8 cellular contexts compared by ENCODE assay signal in genomic region chr1:95073446-95073845, GRCh38. TPM values are rescaled to one million over a fixed set of nuclear protein-coding genes. Genes with fewer than 3 reads are reported as not detected.
DNase-seq lines count a peak whose midpoint lies in the region; ATAC-seq, FAIRE-seq and TF ChIP-seq lines count a peak whose summit lies in the region.

No MANE protein-coding gene starts in this region.

- TF ChIP-seq POLR2A in endothelial cell of umbilical vein (IDR thresholded peaks at IDR 0.05; ENCODE audit: low read depth, low read length) (no peak), ovary (IDR thresholded peaks at IDR 0.05) (no peak)

- no peaks in the 10 kb centered on the region for H3K36me3 ChIP-seq in ES-I3 (ENCODE audit: insufficient read depth, low read length)
- no peaks in the 10 kb centered on the region for H3K36me3 ChIP-seq in OCI-LY1 (ENCODE audit: insufficient read depth, low read length)
- H3K36me3 ChIP-seq in endothelial cell of umbilical vein (ENCODE audit: control insufficient read depth in 2 of 2, extremely low read depth in 1 of 2, insufficient read depth in 2 of 2, low read length in 2 of 2) = no peaks in the 10 kb centered on the region
- no peaks in the 10 kb centered on the region for H3K36me3 ChIP-seq in ovary

- H4K20me1 ChIP-seq in OCI-LY1 (ENCODE audit: insufficient read depth, low read length) (no peaks in the 10 kb centered on the region), endothelial cell of umbilical vein (replicated peaks; ENCODE audit: control insufficient read depth, extremely low read depth, insufficient read depth, low read length) (no peaks in the 10 kb centered on the region)

- H3K4me3 ChIP-seq in OCI-LY1 (ENCODE audit: low read depth, low read length, poor library complexity, severe bottlenecking) (peak overlapping the region; percentile 84), endothelial cell of umbilical vein (replicated peaks in 1 of 3; ENCODE audit: insufficient read depth in 1 of 3, low read depth in 1 of 3, low read length in 3 of 3) (peak overlapping the region; percentile 25 to 75 (median 65)), ovary (peak overlapping the region; percentile 67)

- intact Hi-C loops in endothelial cell of umbilical vein (cut with micrococcal nuclease) (loop anchor here (2.0 to 5.0 kb wide), 2 partner anchors 44 to 161 kb away; partner anchors contain the start of genes RWDD3 and TLCD4), ovary (cut with DNase I) (loop anchor here in 1 of 4 donors (10.0 kb wide), 1 partner anchor 161 kb away; the partner anchor contains the start of gene RWDD3)

- no peak for DNase-seq in endothelial cell of umbilical vein (ENCODE audit: low read depth, low spot score)
- DNase-seq in ovary = no peak
- no peak for DNase-seq in effector CD8-positive, alpha-beta T cell (lab: John Stamatoyannopoulos, UW)
- DNase-seq in G401 (ENCODE audit: low spot score) = no peak
- no peak for DNase-seq in COLO829 (ENCODE audit: low spot score)

- no peak for FAIRE-seq in endothelial cell of umbilical vein (lab: Jason Lieb, UNC)

- dilution Hi-C loops in endothelial cell of umbilical vein (cut with MboI; ENCODE audit: extremely low pct_ligation_motif_present, low sequenced_read_pairs) = no loop called here

- CTCF ChIA-PET in endothelial cell of umbilical vein (lab: Charles Lee) = interaction anchor here (0.8 to 2.7 kb wide), 9 partner anchors 9 to 267 kb away, joined by 3 to 37 read pairs (median 6); partner anchors contain the start of genes RWDD3 and TLCD4

- no peaks in the 10 kb centered on the region for H3K27me3 ChIP-seq in OCI-LY1 (ENCODE audit: insufficient read depth, low read length)
- H3K27me3 ChIP-seq in endothelial cell of umbilical vein (ENCODE audit: control insufficient read depth in 2 of 2, insufficient read depth in 2 of 2, low read length in 2 of 2) = peaks cover 4 to 7% of the 10 kb centered on the region in 2 experiments
- no peaks in the 10 kb centered on the region for H3K27me3 ChIP-seq in ovary

- H3K27ac ChIP-seq in OCI-LY1 (ENCODE audit: low read depth, low read length, poor library complexity, severe bottlenecking) = no peak overlapping the region
- H3K27ac ChIP-seq in endothelial cell of umbilical vein (ENCODE audit: insufficient read depth, low read depth, low read length) = no peak overlapping the region
- peak overlapping the region; percentile 84 to 87 for H3K27ac ChIP-seq in ovary

- H3K4me2 ChIP-seq in OCI-LY1 (ENCODE audit: low read length) = peak overlapping the region; percentile 87
- peak overlapping the region; percentile 94 for H3K4me2 ChIP-seq in endothelial cell of umbilical vein (ENCODE audit: insufficient read depth, low read length)

- H3K9me3 ChIP-seq in ES-I3 (ENCODE audit: control insufficient read depth, insufficient read depth, low read length) (no peaks in the 10 kb centered on the region), OCI-LY1 (ENCODE audit: low read length) (no peaks in the 10 kb centered on the region), endothelial cell of umbilical vein (replicated peaks; ENCODE audit: control insufficient read depth, insufficient read depth, low read length) (no peaks in the 10 kb centered on the region), ovary (no peaks in the 10 kb centered on the region)

- POLR2A ChIA-PET in endothelial cell of umbilical vein (lab: Charles Lee) = interaction anchor here (1.1 kb wide), 2 partner anchors 11 to 160 kb away, joined by 3 to 4 read pairs; partner anchors contain the start of gene RWDD3

- no peaks in the 10 kb centered on the region for H3K9me1 ChIP-seq in endothelial cell of umbilical vein (replicated peaks; ENCODE audit: control insufficient read depth, extremely low read depth, insufficient read depth, low read length)

- H3K9me2 ChIP-seq in OCI-LY1 (ENCODE audit: low read depth, low read length) = no peaks in the 10 kb centered on the region

- TF ChIP-seq EP300 in ovary (IDR thresholded peaks at IDR 0.05) = no peak

- no peaks in the 10 kb centered on the region for H3F3A ChIP-seq in OCI-LY1 (ENCODE audit: insufficient read depth, low read length)

- WGBS in ovary, 3 donors = 5 to 8% (median 5%) methylated on average over 3 of the region's 3 CpGs

- H3K9ac ChIP-seq in ES-I3 (ENCODE audit: low read depth, low read length) = peak overlapping the region; percentile 79
- H3K9ac ChIP-seq in OCI-LY1 (ENCODE audit: low read length) = peak overlapping the region; percentile 83
- H3K9ac ChIP-seq in endothelial cell of umbilical vein (replicated peaks; ENCODE audit: extremely low read depth, insufficient read depth, low read length) = peak overlapping the region; percentile 76

- in situ Hi-C loops in G401 (cut with HindIII; ENCODE audit: low sequenced_read_pairs) = no loop called here

- BruUV-seq in endothelial cell of umbilical vein (replicated peaks; lab: Mats Ljungman, UMichigan) = no TSS peak

- no peak for ATAC-seq in GM21390 (IDR thresholded peaks at IDR 0.05; ENCODE audit: unreplicated experiment)

- H3K4me1 ChIP-seq in ES-I3 (ENCODE audit: insufficient read depth, low read length) (no peaks in the 10 kb centered on the region), OCI-LY1 (ENCODE audit: insufficient read depth, low read length, severe bottlenecking) (peaks cover 15% of the 10 kb centered on the region), endothelial cell of umbilical vein (ENCODE audit: control insufficient read depth, extremely low read depth, insufficient read depth, low read length) (peaks cover 7% of the 10 kb centered on the region), ovary (ENCODE audit: insufficient read depth) (no peaks in the 10 kb centered on the region)

- TF ChIP-seq CTCF in OCI-LY1 (IDR thresholded peaks at IDR 0.05; ENCODE audit: low read length) (no peak), endothelial cell of umbilical vein (IDR thresholded peaks at IDR 0.05; ENCODE audit: extremely low read depth in 1 of 2, insufficient read depth in 1 of 2, low read depth in 1 of 2, low read length in 2 of 2) (no peak), ovary (IDR thresholded peaks at IDR 0.05) (no peak)

- H2AFZ ChIP-seq in OCI-LY1 (ENCODE audit: low read length) (peak overlapping the region; percentile 95), endothelial cell of umbilical vein (ENCODE audit: low read depth, low read length) (peak overlapping the region; percentile 99)

- H3K79me2 ChIP-seq in OCI-LY1 (ENCODE audit: insufficient read depth, low read length) = no peaks in the 10 kb centered on the region
- H3K79me2 ChIP-seq in endothelial cell of umbilical vein (ENCODE audit: control insufficient read depth, insufficient read depth, low read length) = no peaks in the 10 kb centered on the region

TF ChIP-seq in endothelial cell of umbilical vein, 7 proteins besides CTCF, POLR2A, EP300 and RAD21:
- TF ChIP-seq POLR2AphosphoS5 (IDR thresholded peaks at IDR 0.05; ENCODE audit: insufficient read depth, low read depth, low read length) (no peak), FOS (IDR thresholded peaks at IDR 0.05; ENCODE audit: borderline replicate concordance, insufficient read depth, low read length) (no peak), MAX (IDR thresholded peaks at IDR 0.05; ENCODE audit: insufficient read depth, insufficient read length) (no peak), MYC (IDR thresholded peaks at IDR 0.05; ENCODE audit: low read depth, low read length) (no peak), JUN (IDR thresholded peaks at IDR 0.05; ENCODE audit: borderline replicate concordance, insufficient read depth, insufficient read length, low read depth) (no peak)

RNA-seq across cellular contexts. Expression of gene ALG14, which starts 0.7 kb away (rescaled TPM):
- total RNA-seq in endothelial cell of umbilical vein (8.6 and 12.3 TPM in 2 replicates), ovary (1 to 10 TPM; 1.2 to 8.6 (median 3.6) TPM)
- polyA plus RNA-seq in endothelial cell of umbilical vein (2.1 and 2.6 TPM in 2 replicates), ovary (10 to 100 TPM in 1 of 2 donors, 1 to 10 TPM in 1; 1.2 to 16.3 TPM)
- 1.7 and 2.4 TPM in 2 replicates for polyA plus RNA-seq in endothelial cell of umbilical vein (2011; cell fraction: cytosol; rRNA removed)
- polyA plus RNA-seq in endothelial cell of umbilical vein (2011; cell fraction: nucleus; rRNA removed) = 1.1 and 1.4 TPM in 2 replicates
- polyA plus RNA-seq in endothelial cell of umbilical vein (2012) = 3.6 and 4.6 TPM in 2 replicates
- polyA minus RNA-seq in endothelial cell of umbilical vein = 5.7 and 19.2 TPM in 2 replicates
- 4.4 TPM for polyA minus RNA-seq in endothelial cell of umbilical vein (2011; cell fraction: cytosol; rRNA and poly(A)+ RNA removed)
- polyA minus RNA-seq in endothelial cell of umbilical vein (2011; cell fraction: nucleus; rRNA and poly(A)+ RNA removed) = 1.3 and 2.7 TPM in 2 replicates
- 1.8 and 2.5 TPM in 2 replicates for total RNA-seq in G401 (2014; rRNA removed; shearing (Covaris generic))

RNA-seq across cellular contexts. Expression of gene TLCD4, which starts 43.7 kb away (rescaled TPM):
- total RNA-seq in endothelial cell of umbilical vein = 0.07 and 0.51 TPM in 2 replicates
- 0.05 and 0.11 TPM in 2 replicates for polyA plus RNA-seq in endothelial cell of umbilical vein
- 0.06 TPM in 2 replicates for polyA plus RNA-seq in endothelial cell of umbilical vein (2011; cell fraction: cytosol; rRNA removed)
- polyA plus RNA-seq in endothelial cell of umbilical vein (2011; cell fraction: nucleus; rRNA removed) = 0.11 and 0.15 TPM in 2 replicates
- 0.03 TPM in 1 of 2 replicates, not detected in the other for polyA plus RNA-seq in endothelial cell of umbilical vein (2012)
- 0.13 and 0.34 TPM in 2 replicates for polyA minus RNA-seq in endothelial cell of umbilical vein
- 6.0 TPM for polyA minus RNA-seq in endothelial cell of umbilical vein (2011; cell fraction: cytosol; rRNA and poly(A)+ RNA removed)
- 0.14 and 0.96 TPM in 2 replicates for polyA minus RNA-seq in endothelial cell of umbilical vein (2011; cell fraction: nucleus; rRNA and poly(A)+ RNA removed)
- total RNA-seq in ovary = 10 to 100 TPM in 2 of 7 donors, 1 to 10 TPM in 5; 4.4 to 10.8 (median 6.2) TPM
- 1 to 10 TPM; 1.1 to 9.9 TPM for polyA plus RNA-seq in ovary
- total RNA-seq in G401 (2014; rRNA removed; shearing (Covaris generic)) = 0.06 and 6.2 TPM in 2 replicates

Comparison
In these comparisons a context has a peak if more than half of its experiments do, and no peak if none do; other contexts are left out.
1. H3K27ac ChIP-seq: peak in ovary (2 of 2); none in OCI-LY1 (single experiment) and endothelial cell of umbilical vein (single experiment).
2. Peak in every context shown above with its lines, with median percentiles within 50 percentile points of each other: H3K9ac ChIP-seq and H3K4me3 ChIP-seq.